ENCODE assay signal across 20 cellular contexts in genomic region chr11:7964873-7965272, GRCh38. TPM values are rescaled to one million over a fixed set of nuclear protein-coding genes. Genes with fewer than 3 reads are reported as not detected.
DNase-seq lines count a peak whose midpoint lies in the region; ATAC-seq and TF ChIP-seq lines count a peak whose summit lies in the region.
"Had no signal": no experiment of that assay in that cellular context is flagged by ENCODE, and none has a peak within 500 bp of the region (broad histone marks: within the 10 kb centered on the region; RNA-seq: fewer than 3 reads in every experiment).

No MANE protein-coding gene starts in this region.

- no peaks in the 10 kb centered on the region for H3K36me3 ChIP-seq in fibroblast of lung (ENCODE audit: control insufficient read depth, insufficient read depth, low read length)
- H3K36me3 ChIP-seq: neutrophil, transverse colon had no signal

- H3K4me3 ChIP-seq in fibroblast of lung (replicated peaks in 1 of 4; ENCODE audit: control extremely low read depth in 1 of 4, insufficient read depth in 1 of 4, low read depth in 3 of 4, low read length in 4 of 4) (no peak overlapping the region), skeletal muscle cell (ENCODE audit: low read depth, low read length) (no peak overlapping the region)
- H3K4me3 ChIP-seq: K562, SK-N-MC, transverse colon had no signal

- no peak for TF ChIP-seq CTCF in fibroblast of lung (conservative IDR thresholded peaks at IDR 0.05 in 1 of 2, IDR thresholded peaks at IDR 0.05 in 1 of 2; ENCODE audit: low read depth in 1 of 2, low read length in 2 of 2)

- H3K27ac ChIP-seq in fibroblast of lung (ENCODE audit: insufficient read depth, low read length), result peak overlapping the region; percentile 85
- H3K27ac ChIP-seq: C4-2B, neutrophil, SK-N-MC, transverse colon had no signal

- no peak for ATAC-seq in left cardiac atrium
- ATAC-seq in GM21381 (IDR thresholded peaks at IDR 0.05; ENCODE audit: unreplicated experiment), result no peak
- ATAC-seq: K562, sciatic nerve had no signal

- H4K20me1 ChIP-seq in fibroblast of lung (ENCODE audit: control insufficient read depth, extremely low read depth, insufficient read depth, low read length), result no peaks in the 10 kb centered on the region

- H3K9ac ChIP-seq in fibroblast of lung (ENCODE audit: insufficient read depth, low read length), result peak overlapping the region; percentile 21

- H3K4me2 ChIP-seq in fibroblast of lung (ENCODE audit: extremely low read depth, insufficient read depth, low read length), result peak overlapping the region; percentile 44

- H3K9me3 ChIP-seq in fibroblast of lung (ENCODE audit: control insufficient read depth, insufficient read depth, low read depth, low read length), result no peaks in the 10 kb centered on the region
- H3K9me3 ChIP-seq: neutrophil, transverse colon had no signal

- peaks cover 19% of the 10 kb centered on the region for H3K4me1 ChIP-seq in fibroblast of lung (ENCODE audit: control insufficient read depth, extremely low read depth, insufficient read depth, low read length)
- H3K4me1 ChIP-seq: transverse colon had no signal

- H2AFZ ChIP-seq in fibroblast of lung (ENCODE audit: low read length), result peak overlapping the region; percentile 6

- no peaks in the 10 kb centered on the region for H3K79me2 ChIP-seq in fibroblast of lung (ENCODE audit: control insufficient read depth, insufficient read depth, low read length)

- DNase-seq in EL, result peak; percentile 77
- DNase-seq in RPMI7951 (ENCODE audit: low read depth), result peak; percentile 37
- DNase-seq in fibroblast of lung (ENCODE audit: low read depth in 2 of 2), result peak; percentile 75 to 79
- DNase-seq in skeletal muscle cell (ENCODE audit: low read depth), result peak; percentile 52
- no peak for DNase-seq in iPS-NIHi7 (ENCODE audit: extremely low spot score)
- DNase-seq in mucosa of gallbladder (ENCODE audit: low spot score), result no peak
- DNase-seq in left cardiac atrium, result no peak
- DNase-seq: activated CD4-positive, alpha-beta memory T cell treated with anti-CD3 and anti-CD28 coated beads for 36 hours; anterior cingulate cortex; dermis blood vessel endothelial cell; DMS79 treated with DMSO at 0.1 percent for 48 hours; NCI-H1105 treated with DMSO at 0.1 percent for 48 hours; stimulated activated CD4-positive, alpha-beta T cell treated with anti-CD3 and anti-CD28 coated beads, Interleukin-4, amount 100 ng/mL, for 4 hours; transverse colon had no signal

- intact Hi-C loops in left cardiac atrium (cut with DNase I), result no loop called here

- no peaks in the 10 kb centered on the region for H3K27me3 ChIP-seq in fibroblast of lung (ENCODE audit: control insufficient read depth, insufficient read depth, low read length)
- H3K27me3 ChIP-seq: transverse colon had no signal

RNA-seq across cellular contexts. Expression of gene NLRP10, which starts 0.4 kb away (rescaled TPM):
- total RNA-seq in RPMI7951 (2014; rRNA removed; shearing (Covaris generic)), result not detected in 2 replicates
- total RNA-seq in fibroblast of lung (0.26 and 9.6 TPM in 2 replicates), mucosa of gallbladder (not detected), left cardiac atrium (not detected)
- 2.2 and 4.8 TPM in 2 replicates for polyA plus RNA-seq in fibroblast of lung
- 1.1 and 3.3 TPM in 2 replicates for polyA plus RNA-seq in fibroblast of lung (2012)
- 7.9 and 22.8 TPM in 2 replicates for polyA minus RNA-seq in fibroblast of lung (ENCODE audit: low replicate concordance)
- total RNA-seq: activated CD4-positive, alpha-beta memory T cell treated with anti-CD3 and anti-CD28 coated beads for 36 hours; sciatic nerve; transverse colon had no signal
- polyA plus RNA-seq: K562 had no signal

RNA-seq across cellular contexts. Expression of gene EIF3F, which starts 22.3 kb away (rescaled TPM):
- total RNA-seq in RPMI7951 (2014; rRNA removed; shearing (Covaris generic)), result 207 and 216 TPM in 2 replicates
- total RNA-seq in fibroblast of lung, result 291 and 303 TPM in 2 replicates
- 323 and 345 TPM in 2 replicates for polyA plus RNA-seq in fibroblast of lung
- 445 and 471 TPM in 2 replicates for polyA plus RNA-seq in fibroblast of lung (2012)
- 289 and 384 TPM in 2 replicates for polyA minus RNA-seq in fibroblast of lung (ENCODE audit: low replicate concordance)
- 251 TPM for total RNA-seq in mucosa of gallbladder
- total RNA-seq in left cardiac atrium, result 100 to 1,000 TPM; 141 to 142 TPM

RNA-seq across cellular contexts. Expression of gene OR10A3, which starts 23.4 kb away (rescaled TPM):
- total RNA-seq in RPMI7951 (2014; rRNA removed; shearing (Covaris generic)), result not detected in 2 replicates
- 0.17 TPM in 1 of 2 replicates, not detected in the other for total RNA-seq in fibroblast of lung
- 0.07 TPM in 1 of 2 replicates, not detected in the other for polyA plus RNA-seq in fibroblast of lung
- polyA plus RNA-seq in fibroblast of lung (2012), result not detected in 2 replicates
- not detected in 2 replicates for polyA minus RNA-seq in fibroblast of lung (ENCODE audit: low replicate concordance)
- not detected for total RNA-seq in mucosa of gallbladder
- not detected for total RNA-seq in left cardiac atrium
- total RNA-seq: activated CD4-positive, alpha-beta memory T cell treated with anti-CD3 and anti-CD28 coated beads for 36 hours; dermis blood vessel endothelial cell; K562; sciatic nerve; transverse colon had no signal
- polyA plus RNA-seq: K562 had no signal

RNA-seq across cellular contexts. Expression of gene OR10A6, which starts 33.8 kb away (rescaled TPM):
- total RNA-seq in RPMI7951 (2014; rRNA removed; shearing (Covaris generic)), result not detected in 2 replicates
- under 0.01 TPM in 1 of 2 replicates, not detected in the other for total RNA-seq in fibroblast of lung
- 0.05 and 0.06 TPM in 2 replicates for polyA plus RNA-seq in fibroblast of lung
- polyA plus RNA-seq in fibroblast of lung (2012), result 0.09 TPM in 1 of 2 replicates, not detected in the other
- not detected in 2 replicates for polyA minus RNA-seq in fibroblast of lung (ENCODE audit: low replicate concordance)
- not detected for total RNA-seq in mucosa of gallbladder
- not detected for total RNA-seq in left cardiac atrium
- total RNA-seq: activated CD4-positive, alpha-beta memory T cell treated with anti-CD3 and anti-CD28 coated beads for 36 hours; dermis blood vessel endothelial cell; K562; sciatic nerve; transverse colon had no signal
- polyA plus RNA-seq: K562 had no signal

Comparison
In these comparisons a context has a peak if more than half of its experiments do, and no peak if none do; other contexts are left out.
1. DNase-seq: peak in EL (single experiment), RPMI7951 (single experiment), fibroblast of lung (2 of 2) and skeletal muscle cell (single experiment); none in iPS-NIHi7 (single experiment), mucosa of gallbladder (single experiment) and left cardiac atrium (single experiment).